Comparison of ENCODE assay signal across 19 cellular contexts in the genomic region with DNA sequence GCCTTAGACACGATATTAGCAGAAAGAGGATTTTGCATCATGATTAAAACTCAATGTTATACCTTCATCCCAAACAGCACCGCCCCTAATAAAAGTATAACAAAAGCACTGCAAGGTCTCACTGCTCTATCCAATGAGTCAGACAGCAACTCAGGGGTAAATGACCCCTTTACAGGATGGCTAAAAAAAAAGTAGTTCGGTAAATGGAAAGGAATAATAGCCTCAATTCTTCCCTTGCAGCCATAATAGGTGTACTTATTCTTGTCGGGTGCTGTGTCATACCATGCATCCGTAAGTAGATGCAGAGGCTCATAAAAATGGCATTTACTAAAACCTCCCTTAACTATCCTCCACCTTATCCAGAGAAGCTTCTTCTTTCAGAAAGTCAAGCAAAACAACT.
"Had no signal": no experiment of that assay in that cellular context is flagged by ENCODE, and none has a peak within 500 bp of the region (broad histone marks: within the 10 kb centered on the region; RNA-seq: fewer than 3 reads in every experiment).

No MANE protein-coding gene starts in this region.

- H3K9me3 Mint-ChIP-seq: immature natural killer cell had no signal

- H3K4me1 Mint-ChIP-seq: nephron progenitor cell had no signal

- H3K9me3 ChIP-seq: thyroid gland had no signal

- H3K27me3 Mint-ChIP-seq: naive thymus-derived CD4-positive, alpha-beta T cell had no signal

- H3K27ac Mint-ChIP-seq: endodermal cell, immature natural killer cell, nephron progenitor cell had no signal

- H3K27me3 ChIP-seq: foreskin keratinocyte, left lung, suprapubic skin, thyroid gland, upper lobe of right lung, vagina had no signal

- H3K4me1 ChIP-seq: foreskin keratinocyte had no signal

- H3K27ac ChIP-seq: coronary artery, foreskin keratinocyte, left lung, suprapubic skin, thyroid gland, upper lobe of right lung, vagina had no signal

- H3K36me3 ChIP-seq: thyroid gland, upper lobe of right lung had no signal

- DNase-seq: effector CD4-positive, alpha-beta T cell; endodermal cell; erythroblast; foreskin keratinocyte; immature natural killer cell; left lung; mesenchymal stem cell; naive thymus-derived CD4-positive, alpha-beta T cell; nephron progenitor cell; posterior cingulate gyrus; right cardiac atrium; stimulated activated CD4-positive, alpha-beta T cell treated with anti-CD3 and anti-CD28 coated beads, Interleukin-2, amount 100 ng/mL, for 48 hours; stimulated activated naive CD8-positive, alpha-beta T cell treated with anti-CD3 and anti-CD28 coated beads, Interleukin-15, Interleukin-2, amounts not matched to agents 100 U/mL and 50 U/mL, for 24 hours; thyroid gland; upper lobe of right lung had no signal

- H3K4me3 Mint-ChIP-seq: endodermal cell, immature natural killer cell, nephron progenitor cell had no signal

- H3K4me3 ChIP-seq: coronary artery, left lung, lung, suprapubic skin, thyroid gland, upper lobe of right lung, vagina had no signal
